In genomic region chr2:156673981-156674380, GRCh38 we compare ENCODE assay signal across 1 cellular context.
TF ChIP-seq lines count a peak whose summit lies in the region.

No MANE protein-coding gene starts in this region.

TF ChIP-seq in GM23338, 12 proteins besides CTCF, POLR2A, EP300 and RAD21 (continued from another document):
- TF ChIP-seq ZNF462 (CRISPR knock-in tag; IDR thresholded peaks at IDR 0.05), result no peak
- no peak for TF ChIP-seq POLR2AphosphoS5 (IDR thresholded peaks at IDR 0.05; ENCODE audit: low read depth)
- TF ChIP-seq EZH2phosphoT487 (IDR thresholded peaks at IDR 0.05; ENCODE audit: unreplicated experiment), result no peak
- no peak for TF ChIP-seq CREB1 (CRISPR knock-in tag; IDR thresholded peaks at IDR 0.05; ENCODE audit: low read depth)
- no peak for TF ChIP-seq NANOG (IDR thresholded peaks at IDR 0.05; ENCODE audit: borderline replicate concordance)
- TF ChIP-seq STAT1 (IDR thresholded peaks at IDR 0.05; ENCODE audit: unreplicated experiment), result no peak
- TF ChIP-seq ETS1 (IDR thresholded peaks at IDR 0.05), result no peak
- no peak for TF ChIP-seq ZNF114 (CRISPR knock-in tag; IDR thresholded peaks at IDR 0.05)
- TF ChIP-seq REST (IDR thresholded peaks at IDR 0.05; ENCODE audit: unreplicated experiment), result no peak
